Comparison of ENCODE assay signal across 17 cellular contexts in genomic region chr2:239339241-239339640, GRCh38.
DNase-seq lines count a peak whose midpoint lies in the region; ATAC-seq lines count a peak whose summit lies in the region.
"Had no signal": no experiment of that assay in that cellular context is flagged by ENCODE, and none has a peak within 500 bp of the region (broad histone marks: within the 10 kb centered on the region; RNA-seq: fewer than 3 reads in every experiment).

No MANE protein-coding gene starts in this region.

- peaks cover 20% of the 10 kb centered on the region for H3K4me1 ChIP-seq in CD4-positive, alpha-beta memory T cell (ENCODE audit: insufficient read depth, low read length)
- H3K4me1 ChIP-seq in rectal smooth muscle tissue (ENCODE audit: control insufficient read depth, insufficient read depth, low read length): peaks cover 25% of the 10 kb centered on the region
- H3K4me1 ChIP-seq: uterus had no signal

- ATAC-seq in HG03354 (IDR thresholded peaks at IDR 0.05; ENCODE audit: poor library complexity, severe bottlenecking, unreplicated experiment): peak; percentile 21
- ATAC-seq in effector memory CD8-positive, alpha-beta T cell (replicated peaks): no peak
- ATAC-seq: K562 had no signal

- peak overlapping the region in 4 of 7 donors; percentile 63 to 77 (median 72) for H3K27ac Mint-ChIP-seq in CD4-positive, alpha-beta memory T cell
- peak overlapping the region; percentile 68 to 82 for H3K27ac Mint-ChIP-seq in effector memory CD8-positive, alpha-beta T cell
- H3K27ac Mint-ChIP-seq in activated naive CD4-positive, alpha-beta T cell treated with anti-CD3 and anti-CD28 coated beads, Interleukin-2, amount 10 ng/mL, durations not matched to agents 7 days and 5 days: no peak overlapping the region

- no peak overlapping the region for H3K4me3 ChIP-seq in CD4-positive, alpha-beta memory T cell (ENCODE audit: low read length in 2 of 2)
- no peak overlapping the region for H3K4me3 ChIP-seq in rectal smooth muscle tissue (ENCODE audit: low read length)
- H3K4me3 ChIP-seq: K562, right atrium auricular region, uterus had no signal

- peaks cover 16 to 47% (median 27%) of the 10 kb centered on the region in 4 donors for H3K4me1 Mint-ChIP-seq in CD4-positive, alpha-beta memory T cell
- H3K4me1 Mint-ChIP-seq in effector memory CD8-positive, alpha-beta T cell (ENCODE audit: low read depth in 2 of 2): peaks cover 13 to 29% of the 10 kb centered on the region in 2 donors
- H3K4me1 Mint-ChIP-seq in activated naive CD4-positive, alpha-beta T cell treated with anti-CD3 and anti-CD28 coated beads, Interleukin-2, amount 10 ng/mL, durations not matched to agents 7 days and 5 days: peaks cover 25% of the 10 kb centered on the region

- peak overlapping the region in 2 of 8 donors; percentile 25 to 39 for H3K4me3 Mint-ChIP-seq in CD4-positive, alpha-beta memory T cell
- peak overlapping the region; percentile 41 to 60 for H3K4me3 Mint-ChIP-seq in effector memory CD8-positive, alpha-beta T cell
- H3K4me3 Mint-ChIP-seq in activated naive CD4-positive, alpha-beta T cell treated with anti-CD3 and anti-CD28 coated beads, Interleukin-2, amount 10 ng/mL, durations not matched to agents 7 days and 5 days: no peak overlapping the region

- H3K27me3 Mint-ChIP-seq in CD4-positive, alpha-beta memory T cell: no peaks in the 10 kb centered on the region
- H3K27me3 Mint-ChIP-seq in effector memory CD8-positive, alpha-beta T cell: no peaks in the 10 kb centered on the region
- peaks cover 10% of the 10 kb centered on the region for H3K27me3 Mint-ChIP-seq in activated naive CD4-positive, alpha-beta T cell treated with anti-CD3 and anti-CD28 coated beads, Interleukin-2, amount 10 ng/mL, durations not matched to agents 7 days and 5 days

- in situ Hi-C loops in G401 (cut with HindIII; ENCODE audit: low sequenced_read_pairs): no loop called here

- H3K27ac ChIP-seq in CD4-positive, alpha-beta memory T cell (ENCODE audit: low read depth, low read length): no peak overlapping the region
- H3K27ac ChIP-seq in rectal smooth muscle tissue (ENCODE audit: low read depth, low read length): peak overlapping the region; percentile 23
- H3K27ac ChIP-seq: epithelial cell of prostate, right atrium auricular region, uterus had no signal

- no peaks in the 10 kb centered on the region for H3K27me3 ChIP-seq in CD4-positive, alpha-beta memory T cell (ENCODE audit: insufficient read depth, low read length)
- no peaks in the 10 kb centered on the region for H3K27me3 ChIP-seq in rectal smooth muscle tissue (ENCODE audit: control insufficient read depth, insufficient read depth, low read length)
- H3K27me3 ChIP-seq: neutrophil, right atrium auricular region, uterus had no signal

- intact Hi-C loops in CD4-positive, alpha-beta memory T cell (cut with micrococcal nuclease): no loop called here

- H3K9ac ChIP-seq in rectal smooth muscle tissue (ENCODE audit: low read length): no peak overlapping the region

- peaks cover 0 to 2% (median 0%) of the 10 kb centered on the region in 8 donors for H3K9me3 Mint-ChIP-seq in CD4-positive, alpha-beta memory T cell
- H3K9me3 Mint-ChIP-seq in effector memory CD8-positive, alpha-beta T cell: no peaks in the 10 kb centered on the region
- H3K9me3 Mint-ChIP-seq in activated naive CD4-positive, alpha-beta T cell treated with anti-CD3 and anti-CD28 coated beads, Interleukin-2, amount 10 ng/mL, durations not matched to agents 7 days and 5 days: no peaks in the 10 kb centered on the region

- H3K9me3 ChIP-seq in CD4-positive, alpha-beta memory T cell (ENCODE audit: control insufficient read depth in 1 of 2, low read length in 2 of 2): no peaks in the 10 kb centered on the region
- H3K9me3 ChIP-seq: neutrophil, right atrium auricular region, uterus had no signal

- H3K36me3 ChIP-seq in CD4-positive, alpha-beta memory T cell (ENCODE audit: insufficient read depth, low read length): no peaks in the 10 kb centered on the region
- no peaks in the 10 kb centered on the region for H3K36me3 ChIP-seq in rectal smooth muscle tissue (ENCODE audit: control insufficient read depth, insufficient read depth, low read length)
- H3K36me3 ChIP-seq: right atrium auricular region, uterus had no signal

- CTCF ChIA-PET in CD4-positive, alpha-beta memory T cell (lab: Charles Lee; ENCODE audit: partially characterized antibody): no interaction called here
- CTCF ChIA-PET in activated naive CD4-positive, alpha-beta T cell treated with anti-CD3 and anti-CD28 coated beads, Interleukin-2, amount 10 ng/mL, durations not matched to agents 7 days and 5 days (lab: Charles Lee): no interaction called here

- peaks cover 11 to 13% of the 10 kb centered on the region in 2 donors for H3K36me3 Mint-ChIP-seq in CD4-positive, alpha-beta memory T cell
- H3K36me3 Mint-ChIP-seq in effector memory CD8-positive, alpha-beta T cell (ENCODE audit: insufficient read depth): peaks cover 13% of the 10 kb centered on the region
- H3K36me3 Mint-ChIP-seq in activated naive CD4-positive, alpha-beta T cell treated with anti-CD3 and anti-CD28 coated beads, Interleukin-2, amount 10 ng/mL, durations not matched to agents 7 days and 5 days: peaks cover 28% of the 10 kb centered on the region

- DNase-seq in CD4-positive, alpha-beta memory T cell: no peak
- DNase-seq in effector memory CD8-positive, alpha-beta T cell: no peak
- DNase-seq in SW 1271 (lab: John Stamatoyannopoulos, UW): no peak
- DNase-seq in activated naive CD4-positive, alpha-beta T cell treated with anti-CD3 and anti-CD28 coated beads, Interleukin-2, amount 10 ng/mL, durations not matched to agents 7 days and 5 days: no peak
- DNase-seq in G401 (ENCODE audit: low spot score): no peak
- DNase-seq: activated CD4-positive, alpha-beta T cell treated with anti-CD3 and anti-CD28 coated beads for 1 hour; activated T-cell treated with anti-CD3 and anti-CD28 coated beads for 4 hours; NCI-H1105; NCI-H69; SHP77 treated with DMSO at 0.1 percent for 48 hours had no signal

- POLR2A ChIA-PET in CD4-positive, alpha-beta memory T cell (lab: Charles Lee; ENCODE audit: partially characterized antibody): no interaction called here
